Comparison of ENCODE assay signal across 1 cellular context in genomic region chr11:65376138-65376713, GRCh38.
TF ChIP-seq lines count a peak whose summit lies in the region.

No MANE protein-coding gene starts in this region.

TF ChIP-seq in IMR-90, 13 proteins besides CTCF, POLR2A, EP300 and RAD21:
- TF ChIP-seq ELK1 (IDR thresholded peaks at IDR 0.05; ENCODE audit: borderline replicate concordance, low read depth, low read length): no peak
- TF ChIP-seq MAFK (IDR thresholded peaks at IDR 0.05; ENCODE audit: low read depth, low read length): no peak
- TF ChIP-seq MXI1 (IDR thresholded peaks at IDR 0.05; ENCODE audit: borderline replicate concordance, low read depth, low read length): no peak
- TF ChIP-seq SMC3 (IDR thresholded peaks at IDR 0.05; ENCODE audit: low read depth, low read length): no peak
- no peak for TF ChIP-seq CEBPB (IDR thresholded peaks at IDR 0.05; ENCODE audit: low read depth, low read length)
- no peak for TF ChIP-seq FOS (IDR thresholded peaks at IDR 0.05; ENCODE audit: low read depth, low read length)
- no peak for TF ChIP-seq MAZ (IDR thresholded peaks at IDR 0.05; ENCODE audit: borderline replicate concordance, low read depth, low read length)
- no peak for TF ChIP-seq NFE2L2 (IDR thresholded peaks at IDR 0.05; ENCODE audit: low read depth, low read length)
- no peak for TF ChIP-seq USF2 (IDR thresholded peaks at IDR 0.05; ENCODE audit: low read depth, low read length)
- TF ChIP-seq CHD1 (IDR thresholded peaks at IDR 0.05; ENCODE audit: low read depth, low read length): no peak
TF ChIP-seq in IMR-90: peak in this region for 0.
